ENCODE assay signal across 12 cellular contexts in genomic region chr20:4811257-4811656, GRCh38. TPM values are rescaled to one million over a fixed set of nuclear protein-coding genes. Genes with fewer than 3 reads are reported as not detected.
DNase-seq lines count a peak whose midpoint lies in the region; ATAC-seq and TF ChIP-seq lines count a peak whose summit lies in the region.
"Had no signal": no experiment of that assay in that cellular context is flagged by ENCODE, and none has a peak within 500 bp of the region (broad histone marks: within the 10 kb centered on the region; RNA-seq: fewer than 3 reads in every experiment).

No MANE protein-coding gene starts in this region.

- H3K4me3 ChIP-seq in esophagus muscularis mucosa (no peak overlapping the region), uterus (no peak overlapping the region)
- H3K4me3 ChIP-seq: thoracic aorta had no signal

- no peak for TF ChIP-seq EP300 in esophagus muscularis mucosa (IDR thresholded peaks at IDR 0.05)

- WGBS in esophagus muscularis mucosa = 95% methylated on average over 4 of the region's 4 CpGs

- peaks cover 0 to 9% (median 2%) of the 10 kb centered on the region in 4 donors for H3K36me3 ChIP-seq in esophagus muscularis mucosa
- no peaks in the 10 kb centered on the region for H3K36me3 ChIP-seq in uterus
- H3K36me3 ChIP-seq: thoracic aorta had no signal

- no peak for TF ChIP-seq POLR2A in esophagus muscularis mucosa (IDR thresholded peaks at IDR 0.05; ENCODE audit: low read depth)
- no peak for TF ChIP-seq POLR2A in uterus (IDR thresholded peaks at IDR 0.05)

- no peak for DNase-seq in activated T-cell treated with anti-CD3 and anti-CD28 coated beads, Interleukin-2, amount 50 U/mL, for 72 hours
- no peak for DNase-seq in activated T-cell treated with anti-CD3 and anti-CD28 coated beads, Interleukin-2, amount 50 U/mL, for 48 hours
- DNase-seq in T-helper 2 cell treated with Interferon-gamma antibody and Interleukin-4, amounts not matched to agents 5 μg/mL and 100 μg/mL, for 36 hours (ENCODE audit: low spot score) = no peak
- DNase-seq in esophagus muscularis mucosa (ENCODE audit: extremely low spot score) = no peak
- DNase-seq in substantia nigra (lab: John Stamatoyannopoulos, UW) = no peak
- no peak for DNase-seq in uterus
- DNase-seq in HUDEP-2 (lab: John Stamatoyannopoulos, UW; ENCODE audit: unreplicated experiment in 76 of 76) = no peak
- DNase-seq: NCI-H1092, NCI-H2171 treated with DMSO at 0.1 percent for 48 hours, SW 1271 had no signal

- H3K27ac Mint-ChIP-seq in activated T-cell treated with anti-CD3 and anti-CD28 coated beads, Interleukin-2, amount 50 U/mL, for 72 hours = no peak overlapping the region
- peak overlapping the region; percentile 99 for H3K27ac Mint-ChIP-seq in T-helper 2 cell treated with Interferon-gamma antibody and Interleukin-4, amounts not matched to agents 5 μg/mL and 100 μg/mL, for 36 hours

- ATAC-seq in activated T-cell treated with anti-CD3 and anti-CD28 coated beads, Interleukin-2, amount 50 U/mL, for 72 hours (replicated peaks in 1 of 2) = no peak
- ATAC-seq in GM21529 (IDR thresholded peaks at IDR 0.05; ENCODE audit: unreplicated experiment) = no peak

- H3K4me1 Mint-ChIP-seq in activated T-cell treated with anti-CD3 and anti-CD28 coated beads, Interleukin-2, amount 50 U/mL, for 72 hours (ENCODE audit: low read depth) = peaks cover 73% of the 10 kb centered on the region
- peaks cover 68% of the 10 kb centered on the region for H3K4me1 Mint-ChIP-seq in T-helper 2 cell treated with Interferon-gamma antibody and Interleukin-4, amounts not matched to agents 5 μg/mL and 100 μg/mL, for 36 hours (ENCODE audit: low read depth)

- H3K9me3 ChIP-seq in esophagus muscularis mucosa = no peaks in the 10 kb centered on the region
- H3K9me3 ChIP-seq in uterus = no peaks in the 10 kb centered on the region
- H3K9me3 ChIP-seq: thoracic aorta had no signal

- peak overlapping the region; percentile 97 to 99 for H3K4me3 Mint-ChIP-seq in activated T-cell treated with anti-CD3 and anti-CD28 coated beads, Interleukin-2, amount 50 U/mL, for 72 hours
- peak overlapping the region; percentile 93 for H3K4me3 Mint-ChIP-seq in T-helper 2 cell treated with Interferon-gamma antibody and Interleukin-4, amounts not matched to agents 5 μg/mL and 100 μg/mL, for 36 hours

- H3K27me3 ChIP-seq in esophagus muscularis mucosa = no peaks in the 10 kb centered on the region
- H3K27me3 ChIP-seq in uterus = no peaks in the 10 kb centered on the region

- H3K4me1 ChIP-seq in esophagus muscularis mucosa = peaks cover 18 to 79% (median 67%) of the 10 kb centered on the region in 4 donors
- H3K4me1 ChIP-seq in uterus = peaks cover 0 to 8% of the 10 kb centered on the region in 2 donors

- intact Hi-C loops in esophagus muscularis mucosa (cut with DNase I) = no loop called here
- intact Hi-C loops in uterus (cut with DNase I; ENCODE audit: low total_unique reads) = no loop called here

- TF ChIP-seq CTCF in esophagus muscularis mucosa (IDR thresholded peaks at IDR 0.05) (no peak), uterus (IDR thresholded peaks at IDR 0.05) (no peak)

- H3K9me3 Mint-ChIP-seq in activated T-cell treated with anti-CD3 and anti-CD28 coated beads, Interleukin-2, amount 50 U/mL, for 72 hours = no peaks in the 10 kb centered on the region
- no peaks in the 10 kb centered on the region for H3K9me3 Mint-ChIP-seq in T-helper 2 cell treated with Interferon-gamma antibody and Interleukin-4, amounts not matched to agents 5 μg/mL and 100 μg/mL, for 36 hours

- peak overlapping the region in 3 of 4 donors; percentile 35 to 70 (median 40) for H3K27ac ChIP-seq in esophagus muscularis mucosa (replicated peaks in 1 of 4)
- peak overlapping the region; percentile 69 for H3K27ac ChIP-seq in substantia nigra (ENCODE audit: low read depth, low read length, poor library complexity, severe bottlenecking)
- peak overlapping the region in 1 of 2 donors; percentile 57 for H3K27ac ChIP-seq in uterus

- peaks cover 5% of the 10 kb centered on the region in 2 donors for H3K36me3 Mint-ChIP-seq in activated T-cell treated with anti-CD3 and anti-CD28 coated beads, Interleukin-2, amount 50 U/mL, for 72 hours (ENCODE audit: insufficient read depth in 2 of 2)
- H3K36me3 Mint-ChIP-seq in T-helper 2 cell treated with Interferon-gamma antibody and Interleukin-4, amounts not matched to agents 5 μg/mL and 100 μg/mL, for 36 hours (ENCODE audit: low read depth) = peaks cover 36% of the 10 kb centered on the region

- no peaks in the 10 kb centered on the region for H3K27me3 Mint-ChIP-seq in activated T-cell treated with anti-CD3 and anti-CD28 coated beads, Interleukin-2, amount 50 U/mL, for 72 hours (ENCODE audit: low read depth)
- no peaks in the 10 kb centered on the region for H3K27me3 Mint-ChIP-seq in T-helper 2 cell treated with Interferon-gamma antibody and Interleukin-4, amounts not matched to agents 5 μg/mL and 100 μg/mL, for 36 hours (ENCODE audit: low read depth)

RNA-seq across cellular contexts. Expression of gene RASSF2, which starts 12.2 kb away (rescaled TPM):
- total RNA-seq in activated T-cell treated with anti-CD3 and anti-CD28 coated beads, Interleukin-2, amount 50 U/mL, for 72 hours = 10 to 100 TPM; 46.5 to 47.4 TPM
- total RNA-seq in esophagus muscularis mucosa = 10 to 100 TPM; 60.7 to 80.2 (median 71.4) TPM
- total RNA-seq in uterus = 100 to 1,000 TPM in 1 of 4 donors, 10 to 100 TPM in 3; 17.1 to 130 (median 26.1) TPM
